1 cellular context compared by ENCODE assay signal in genomic region chr5:154385236-154385512, GRCh38.
TF ChIP-seq lines count a peak whose summit lies in the region.

No MANE protein-coding gene starts in this region.

TF ChIP-seq in GM12878, 131 proteins besides CTCF, POLR2A, EP300 and RAD21 (continued from another document):
- TF ChIP-seq, protein P1, sequence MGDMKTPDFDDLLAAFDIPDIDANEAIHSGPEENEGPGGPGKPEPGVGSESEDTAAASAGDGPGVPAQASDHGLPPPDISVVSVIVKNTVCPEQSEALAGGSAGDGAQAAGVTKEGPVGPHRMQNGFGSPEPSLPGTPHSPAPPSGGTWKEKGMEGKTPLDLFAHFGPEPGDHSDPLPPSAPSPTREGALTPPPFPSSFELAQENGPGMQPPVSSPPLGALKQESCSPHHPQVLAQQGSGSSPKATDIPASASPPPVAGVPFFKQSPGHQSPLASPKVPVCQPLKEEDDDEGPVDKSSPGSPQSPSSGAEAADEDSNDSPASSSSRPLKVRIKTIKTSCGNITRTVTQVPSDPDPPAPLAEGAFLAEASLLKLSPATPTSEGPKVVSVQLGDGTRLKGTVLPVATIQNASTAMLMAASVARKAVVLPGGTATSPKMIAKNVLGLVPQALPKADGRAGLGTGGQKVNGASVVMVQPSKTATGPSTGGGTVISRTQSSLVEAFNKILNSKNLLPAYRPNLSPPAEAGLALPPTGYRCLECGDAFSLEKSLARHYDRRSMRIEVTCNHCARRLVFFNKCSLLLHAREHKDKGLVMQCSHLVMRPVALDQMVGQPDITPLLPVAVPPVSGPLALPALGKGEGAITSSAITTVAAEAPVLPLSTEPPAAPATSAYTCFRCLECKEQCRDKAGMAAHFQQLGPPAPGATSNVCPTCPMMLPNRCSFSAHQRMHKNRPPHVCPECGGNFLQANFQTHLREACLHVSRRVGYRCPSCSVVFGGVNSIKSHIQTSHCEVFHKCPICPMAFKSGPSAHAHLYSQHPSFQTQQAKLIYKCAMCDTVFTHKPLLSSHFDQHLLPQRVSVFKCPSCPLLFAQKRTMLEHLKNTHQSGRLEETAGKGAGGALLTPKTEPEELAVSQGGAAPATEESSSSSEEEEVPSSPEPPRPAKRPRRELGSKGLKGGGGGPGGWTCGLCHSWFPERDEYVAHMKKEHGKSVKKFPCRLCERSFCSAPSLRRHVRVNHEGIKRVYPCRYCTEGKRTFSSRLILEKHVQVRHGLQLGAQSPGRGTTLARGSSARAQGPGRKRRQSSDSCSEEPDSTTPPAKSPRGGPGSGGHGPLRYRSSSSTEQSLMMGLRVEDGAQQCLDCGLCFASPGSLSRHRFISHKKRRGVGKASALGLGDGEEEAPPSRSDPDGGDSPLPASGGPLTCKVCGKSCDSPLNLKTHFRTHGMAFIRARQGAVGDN (IDR thresholded peaks at IDR 0.05): no peak
- TF ChIP-seq CREM (IDR thresholded peaks at IDR 0.05; ENCODE audit: low read depth) (peak; percentile 71), SIN3A (IDR thresholded peaks at IDR 0.05; ENCODE audit: low read depth, low read length) (no peak), SPI1 (IDR thresholded peaks at IDR 0.05; ENCODE audit: borderline replicate concordance, insufficient read depth, low read depth, low read length) (peak; percentile 33; the same call in 1 of the 2 replicates), SREBF1 (IDR thresholded peaks at IDR 0.05; ENCODE audit: low read length) (no peak), DPF2 (IDR thresholded peaks at IDR 0.05) (no peak), CREB1 (IDR thresholded peaks at IDR 0.05; ENCODE audit: low read depth) (peak; percentile 67; the same call in 1 of the 2 replicates)
- TF ChIP-seq, protein P2, sequence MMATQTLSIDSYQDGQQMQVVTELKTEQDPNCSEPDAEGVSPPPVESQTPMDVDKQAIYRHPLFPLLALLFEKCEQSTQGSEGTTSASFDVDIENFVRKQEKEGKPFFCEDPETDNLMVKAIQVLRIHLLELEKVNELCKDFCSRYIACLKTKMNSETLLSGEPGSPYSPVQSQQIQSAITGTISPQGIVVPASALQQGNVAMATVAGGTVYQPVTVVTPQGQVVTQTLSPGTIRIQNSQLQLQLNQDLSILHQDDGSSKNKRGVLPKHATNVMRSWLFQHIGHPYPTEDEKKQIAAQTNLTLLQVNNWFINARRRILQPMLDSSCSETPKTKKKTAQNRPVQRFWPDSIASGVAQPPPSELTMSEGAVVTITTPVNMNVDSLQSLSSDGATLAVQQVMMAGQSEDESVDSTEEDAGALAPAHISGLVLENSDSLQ (IDR thresholded peaks at IDR 0.05): peak; percentile 16; the same call in 1 of the 2 replicates
